In the genomic region with DNA sequence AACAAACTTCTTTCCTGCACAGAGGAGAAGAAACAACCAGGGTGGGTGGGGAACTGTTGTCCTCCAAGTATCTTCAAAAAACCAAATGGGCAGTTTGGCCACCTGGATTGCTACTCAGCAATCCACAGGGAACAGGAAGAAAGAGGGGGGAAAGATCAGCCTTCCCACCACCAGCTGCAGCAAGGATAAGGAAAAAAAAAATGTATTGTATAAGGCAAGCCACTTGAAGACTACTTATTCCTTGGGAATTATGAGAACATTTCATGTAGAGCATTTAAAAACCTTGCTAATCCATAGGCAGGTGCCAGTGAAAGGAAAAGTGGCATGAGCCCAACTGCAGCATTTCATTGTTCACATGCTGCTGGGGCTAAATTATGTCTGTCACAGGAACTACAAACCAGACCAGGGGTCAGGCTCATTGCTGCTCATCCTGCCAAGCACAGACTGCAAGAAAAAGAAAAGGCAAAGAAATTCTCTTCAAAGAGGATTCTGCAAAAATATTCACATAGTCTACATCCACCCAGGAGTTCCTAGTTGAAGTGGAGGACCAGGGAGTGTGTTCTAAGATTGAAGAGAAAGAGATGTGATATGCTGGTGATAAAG, we compare ENCODE assay signal across 10 cellular contexts. TPM values are rescaled to one million over a fixed set of nuclear protein-coding genes. Genes with fewer than 3 reads are reported as not detected.
A peak's percentile ranks its signal among the peaks of the same experiment; 100 is the strongest.
DNase-seq lines count a peak whose midpoint lies in the region; ATAC-seq and TF ChIP-seq lines count a peak whose summit lies in the region.
"Had no signal": no experiment of that assay in that cellular context is flagged by ENCODE, and none has a peak within 500 bp of the region (broad histone marks: within the 10 kb centered on the region; RNA-seq: fewer than 3 reads in every experiment).

No MANE protein-coding gene starts in this region.

- no peaks in the 10 kb centered on the region for H3K9me3 ChIP-seq in mesenchymal stem cell (ENCODE audit: control insufficient read depth, low read length)
- H3K9me3 ChIP-seq: colonic mucosa had no signal

- H3K9ac ChIP-seq in mesenchymal stem cell (ENCODE audit: low read length), result peak overlapping the region; percentile 99

- POLR2A ChIA-PET in activated CD8-positive, alpha-beta T cell treated with anti-CD3 and anti-CD28 coated beads for 36 hours (lab: Charles Lee), result interaction anchor here (0.6 to 2.9 kb wide), 6 partner anchors 13 to 168 kb away, joined by 3 to 15 read pairs (median 4); a partner anchor contains a TSS

- no peak overlapping the region for H2BK120ac ChIP-seq in mesenchymal stem cell (ENCODE audit: low read depth, low read length)

- H2AK5ac ChIP-seq in mesenchymal stem cell (ENCODE audit: low read length, severe bottlenecking), result peak overlapping the region; percentile 34

- DNase-seq in AG09309 (ENCODE audit: low read depth), result no peak
- DNase-seq in EL, result peak; percentile 16
- no peak for DNase-seq in activated CD8-positive, alpha-beta T cell treated with anti-CD3 and anti-CD28 coated beads for 36 hours
- peak; percentile 26 for DNase-seq in mesenchymal stem cell
- DNase-seq in OCI-M2 (lab: John Stamatoyannopoulos, UW; ENCODE audit: unreplicated experiment), result no peak
- no peak for DNase-seq in KG1 (lab: John Stamatoyannopoulos, UW)
- DNase-seq: colonic mucosa had no signal

- H2AFZ ChIP-seq in mesenchymal stem cell (ENCODE audit: low read depth, low read length), result no peak overlapping the region

- no peak overlapping the region for H3K4me3 Mint-ChIP-seq in activated CD8-positive, alpha-beta T cell treated with anti-CD3 and anti-CD28 coated beads for 36 hours
- H3K4me3 Mint-ChIP-seq: nephron progenitor cell had no signal

- H3K27ac Mint-ChIP-seq in activated CD8-positive, alpha-beta T cell treated with anti-CD3 and anti-CD28 coated beads for 36 hours, result peak overlapping the region; percentile 2
- H3K27ac Mint-ChIP-seq: nephron progenitor cell had no signal

- H3K79me1 ChIP-seq in mesenchymal stem cell (replicated peaks; ENCODE audit: low read length, poor library complexity, severe bottlenecking), result peaks cover 3% of the 10 kb centered on the region

- H2BK15ac ChIP-seq in mesenchymal stem cell (ENCODE audit: low read depth, poor library complexity, severe bottlenecking), result no peak overlapping the region

- no peaks in the 10 kb centered on the region for H3K27me3 Mint-ChIP-seq in activated CD8-positive, alpha-beta T cell treated with anti-CD3 and anti-CD28 coated beads for 36 hours

- peak overlapping the region; percentile 20 for H3K27ac ChIP-seq in mesenchymal stem cell (ENCODE audit: low read length, poor library complexity, severe bottlenecking)

- ATAC-seq in activated CD8-positive, alpha-beta T cell treated with anti-CD3 and anti-CD28 coated beads for 36 hours, result no peak
- no peak for ATAC-seq in GM18868 (IDR thresholded peaks at IDR 0.05; ENCODE audit: unreplicated experiment)
- no peak for ATAC-seq in HG03159 (IDR thresholded peaks at IDR 0.05; ENCODE audit: unreplicated experiment)

- H2BK5ac ChIP-seq in mesenchymal stem cell (ENCODE audit: low read depth, low read length, poor library complexity, severe bottlenecking), result no peak overlapping the region

- H2BK12ac ChIP-seq in mesenchymal stem cell (ENCODE audit: low read length in 2 of 2), result no peak overlapping the region

- CTCF ChIA-PET in activated CD8-positive, alpha-beta T cell treated with anti-CD3 and anti-CD28 coated beads for 36 hours (lab: Charles Lee), result interaction anchor here (1.1 to 1.5 kb wide), 3 partner anchors 62 to 165 kb away, joined by 3 to 4 read pairs (median 3); no protein-coding TSS in a partner anchor

- peaks cover 49% of the 10 kb centered on the region for H3K4me1 Mint-ChIP-seq in activated CD8-positive, alpha-beta T cell treated with anti-CD3 and anti-CD28 coated beads for 36 hours (ENCODE audit: low read depth)
- H3K4me1 Mint-ChIP-seq: nephron progenitor cell had no signal

- TF ChIP-seq CTCF in AG09309 (IDR thresholded peaks at IDR 0.05; ENCODE audit: control insufficient read depth, insufficient read depth, low read depth, low read length, missing control alignments), result no peak
- no peak for TF ChIP-seq CTCF in activated CD8-positive, alpha-beta T cell treated with anti-CD3 and anti-CD28 coated beads for 36 hours (IDR thresholded peaks at IDR 0.05)

- H3K4me2 ChIP-seq in mesenchymal stem cell (ENCODE audit: low read length, poor library complexity, severe bottlenecking), result peak overlapping the region; percentile 47

- H4K8ac ChIP-seq in mesenchymal stem cell (ENCODE audit: low read length), result no peak overlapping the region

- peaks cover 5 to 12% of the 10 kb centered on the region in 2 experiments for H3K36me3 ChIP-seq in mesenchymal stem cell (ENCODE audit: control insufficient read depth in 1 of 2, insufficient read depth in 2 of 2, low read depth in 1 of 2, low read length in 2 of 2)
- H3K36me3 ChIP-seq: colonic mucosa had no signal

- H3K14ac ChIP-seq in mesenchymal stem cell (ENCODE audit: low read length in 2 of 2), result no peak overlapping the region

- H3K4me3 ChIP-seq in AG09309 (ENCODE audit: control insufficient read depth, low read depth, low read length) (peak overlapping the region; percentile 97), mesenchymal stem cell (ENCODE audit: insufficient read depth in 1 of 2, low read depth in 1 of 2, low read length in 2 of 2) (peak overlapping the region in 1 of 2 experiments; percentile 96)

- no peaks in the 10 kb centered on the region for H3K36me3 Mint-ChIP-seq in activated CD8-positive, alpha-beta T cell treated with anti-CD3 and anti-CD28 coated beads for 36 hours (ENCODE audit: low read depth)

- H3K4ac ChIP-seq in mesenchymal stem cell (ENCODE audit: low read depth in 1 of 2, low read length in 2 of 2), result no peak overlapping the region

- no peak overlapping the region for H4K91ac ChIP-seq in mesenchymal stem cell (ENCODE audit: low read length)

- no peak overlapping the region for H3K23ac ChIP-seq in mesenchymal stem cell (ENCODE audit: low read length in 2 of 2)

- H3K18ac ChIP-seq in mesenchymal stem cell (ENCODE audit: low read depth in 1 of 2, low read length in 2 of 2), result peak overlapping the region in 1 of 2 experiments; percentile 49

- intact Hi-C loops in activated CD8-positive, alpha-beta T cell treated with anti-CD3 and anti-CD28 coated beads for 36 hours (cut with micrococcal nuclease), result loop anchor here (2.0 to 10.0 kb wide), 4 partner anchors 72 to 167 kb away; a partner anchor contains a TSS

- H3K4me1 ChIP-seq in mesenchymal stem cell (ENCODE audit: control insufficient read depth, insufficient read depth, low read depth, low read length), result peaks cover 12% of the 10 kb centered on the region

- no peaks in the 10 kb centered on the region for H3K9me3 Mint-ChIP-seq in activated CD8-positive, alpha-beta T cell treated with anti-CD3 and anti-CD28 coated beads for 36 hours
- H3K9me3 Mint-ChIP-seq: nephron progenitor cell had no signal

- no peaks in the 10 kb centered on the region for H3K27me3 ChIP-seq in mesenchymal stem cell (ENCODE audit: control insufficient read depth in 1 of 2, insufficient read depth in 1 of 2, low read length in 2 of 2)
- H3K27me3 ChIP-seq: colonic mucosa had no signal

RNA-seq across cellular contexts. Expression of a gene that starts 2.2 kb away (rescaled TPM):
- 10 to 100 TPM in 1 of 2 experiments, 1 to 10 TPM in 1; 9.8 to 10.9 TPM for total RNA-seq in activated CD8-positive, alpha-beta T cell treated with anti-CD3 and anti-CD28 coated beads for 36 hours
- polyA plus RNA-seq in mesenchymal stem cell (2013, experiment 1 of 2), result 5.8 TPM
- polyA plus RNA-seq in mesenchymal stem cell (2013, experiment 2 of 2), result 5.6 TPM

Comparison
In these comparisons a context has a peak if more than half of its experiments do, and no peak if none do; other contexts are left out.
1. DNase-seq: peak in EL (single experiment) and mesenchymal stem cell (single experiment); none in AG09309 (single experiment), activated CD8-positive, alpha-beta T cell treated with anti-CD3 and anti-CD28 coated beads for 36 hours (single experiment), OCI-M2 (single experiment) and KG1 (single experiment).